Comparison of ENCODE assay signal across 12 cellular contexts in genomic region chr13:32142956-32143375, GRCh38.
DNase-seq lines count a peak whose midpoint lies in the region; ATAC-seq and TF ChIP-seq lines count a peak whose summit lies in the region.
"Had no signal": no experiment of that assay in that cellular context is flagged by ENCODE, and none has a peak within 500 bp of the region (broad histone marks: within the 10 kb centered on the region; RNA-seq: fewer than 3 reads in every experiment).

No MANE protein-coding gene starts in this region.

- peaks cover 20% of the 10 kb centered on the region; the same call in 1 of the 2 replicates for H3K4me1 ChIP-seq in iPS-20b (ENCODE audit: insufficient read depth, low read length)
- H3K4me1 ChIP-seq in psoas muscle: no peaks in the 10 kb centered on the region

- H3K36me3 ChIP-seq in H7 (replicated peaks; ENCODE audit: control insufficient read depth, insufficient read depth, low read length) (no peaks in the 10 kb centered on the region), iPS-20b (ENCODE audit: insufficient read depth, low read depth, low read length) (no peaks in the 10 kb centered on the region), psoas muscle (ENCODE audit: insufficient read depth in 1 of 2, low read depth in 1 of 2) (peaks cover 0 to 29% of the 10 kb centered on the region in 2 donors)
- H3K36me3 ChIP-seq: HAP-1 had no signal

- 0 out of 2 replicates have a peak overlapping the region, but pooled peaks have one; percentile 4 for H3K9ac ChIP-seq in iPS-20b (ENCODE audit: low read depth, low read length)

- POLR2A ChIA-PET in AG04450 (lab: Yijun Ruan, JAX) (no interaction called here), RWPE1 (lab: Yijun Ruan, JAX; ENCODE audit: low non-redundant PET) (no interaction called here)

- no peak for TF ChIP-seq CTCF in AG04450 (IDR thresholded peaks at IDR 0.05; ENCODE audit: low read depth, low read length)
- TF ChIP-seq CTCF in psoas muscle (IDR thresholded peaks at IDR 0.05): no peak
- TF ChIP-seq CTCF in RWPE1 (conservative IDR thresholded peaks at IDR 0.05; ENCODE audit: low read depth): no peak

- H3K9me3 ChIP-seq in AG04450 (ENCODE audit: control insufficient read depth, insufficient read depth, low read length) (no peaks in the 10 kb centered on the region), iPS-20b (ENCODE audit: insufficient read depth, low read depth, low read length) (no peaks in the 10 kb centered on the region), psoas muscle (no peaks in the 10 kb centered on the region)
- H3K9me3 ChIP-seq: HAP-1 had no signal

- H3K27ac ChIP-seq in AG04450 (ENCODE audit: low read depth, low read length): no peak overlapping the region
- no peak overlapping the region for H3K27ac ChIP-seq in iPS-20b (ENCODE audit: low read length)
- no peak overlapping the region for H3K27ac ChIP-seq in psoas muscle
- no peak overlapping the region for H3K27ac ChIP-seq in RWPE1

- H3K27me3 ChIP-seq in AG04450 (ENCODE audit: control insufficient read depth, insufficient read depth, low read length): no peaks in the 10 kb centered on the region
- H3K27me3 ChIP-seq in H7 (ENCODE audit: control insufficient read depth, insufficient read depth, low read length): no peaks in the 10 kb centered on the region
- no peaks in the 10 kb centered on the region for H3K27me3 ChIP-seq in iPS-20b (ENCODE audit: insufficient read depth, low read length)
- no peaks in the 10 kb centered on the region for H3K27me3 ChIP-seq in psoas muscle (ENCODE audit: insufficient read depth in 3 of 3, low read length in 2 of 3)

- CTCF ChIA-PET in AG04450 (lab: Charles Lee): no interaction called here
- CTCF ChIA-PET in RWPE1 (lab: Yijun Ruan, JAX): no interaction called here

- H3K4me3 ChIP-seq in AG04450 (ENCODE audit: low read depth, low read length) (no peak overlapping the region), H7 (ENCODE audit: insufficient read depth, low read depth, low read length) (no peak overlapping the region), iPS-20b (ENCODE audit: low read length) (0 out of 2 replicates have a peak overlapping the region, but pooled peaks have one; percentile 12), psoas muscle (no peak overlapping the region)
- H3K4me3 ChIP-seq: HAP-1 had no signal

- intact Hi-C loops in psoas muscle (cut with DNase I): no loop called here

- ATAC-seq in psoas muscle (no peak), HG02981 (IDR thresholded peaks at IDR 0.05; ENCODE audit: unreplicated experiment) (no peak)
- ATAC-seq: T-helper 17 cell had no signal

- peak; percentile 36 for DNase-seq in AG04450 (ENCODE audit: low read depth, low spot score)
- peak; percentile 40 for DNase-seq in H7
- peak; percentile 51 for DNase-seq in SW480 (ENCODE audit: low spot score)
- no peak for DNase-seq in psoas muscle
- no peak for DNase-seq in hypothalamus (lab: John Stamatoyannopoulos, UW)
- DNase-seq in RWPE1 (ENCODE audit: low spot score): no peak
- DNase-seq: kidney, NCI-H510A, T-helper 17 cell had no signal

Comparison
In these comparisons a context has a peak if more than half of its experiments do, and no peak if none do; other contexts are left out.
1. DNase-seq: peak in AG04450 (single experiment), H7 (single experiment) and SW480 (single experiment); none in psoas muscle (0 of 2), hypothalamus (0 of 51) and RWPE1 (single experiment).